Comparison of ENCODE assay signal across 1 cellular context in genomic region chr7:100621554-100621953, GRCh38.
A peak's percentile ranks its signal among the peaks of the same experiment; 100 is the strongest.
TF ChIP-seq lines count a peak whose summit lies in the region.

No MANE protein-coding gene starts in this region.

TF ChIP-seq in HepG2, 621 proteins besides CTCF, POLR2A, EP300 and RAD21 (continues in another document):
- TF ChIP-seq FOXA3 (CRISPR knock-in tag; IDR thresholded peaks at IDR 0.05) = peak; percentile 59
- TF ChIP-seq ZBTB33 (CRISPR knock-in tag; IDR thresholded peaks at IDR 0.05) = 0 out of 2 replicates have a peak, but pooled peaks have one; percentile 6
- no peak for TF ChIP-seq TFDP2 (CRISPR knock-in tag; IDR thresholded peaks at IDR 0.05)
- TF ChIP-seq ZBTB14 (CRISPR knock-in tag; IDR thresholded peaks at IDR 0.05) = no peak
- TF ChIP-seq BCLAF1 (IDR thresholded peaks at IDR 0.05) = no peak
- no peak for TF ChIP-seq ZNF629 (CRISPR knock-in tag; conservative IDR thresholded peaks at IDR 0.05)
- TF ChIP-seq ZNF260 (CRISPR knock-in tag; IDR thresholded peaks at IDR 0.05; ENCODE audit: borderline replicate concordance, low read depth) = no peak
- TF ChIP-seq FOXP1 (IDR thresholded peaks at IDR 0.05) = no peak
- no peak for TF ChIP-seq FOXP1 (CRISPR knock-in tag; IDR thresholded peaks at IDR 0.05)
- TF ChIP-seq IKZF1 (IDR thresholded peaks at IDR 0.05) = no peak
- no peak for TF ChIP-seq THAP9 (CRISPR knock-in tag; IDR thresholded peaks at IDR 0.05; ENCODE audit: borderline replicate concordance)
- no peak for TF ChIP-seq TRIM24 (CRISPR knock-in tag; IDR thresholded peaks at IDR 0.05)
- TF ChIP-seq ZNF570 (CRISPR knock-in tag; IDR thresholded peaks at IDR 0.05; ENCODE audit: borderline replicate concordance) = no peak
- TF ChIP-seq TCF7 (IDR thresholded peaks at IDR 0.05; ENCODE audit: low read depth) = no peak
- peak; percentile 32 for TF ChIP-seq XRCC5 (optimal IDR thresholded peaks at IDR 0.05; ENCODE audit: low read length)
- no peak for TF ChIP-seq THYN1 (CRISPR knock-in tag; IDR thresholded peaks at IDR 0.05; ENCODE audit: borderline replicate concordance, low read depth)
- no peak for TF ChIP-seq ATM (IDR thresholded peaks at IDR 0.05; ENCODE audit: borderline replicate concordance)
- TF ChIP-seq YY1 (IDR thresholded peaks at IDR 0.05; ENCODE audit: insufficient read depth, insufficient replicate concordance, low read depth, low read length) = no peak
- TF ChIP-seq TARDBP (CRISPR knock-in tag; IDR thresholded peaks at IDR 0.05) = peak; percentile 47; the same call in 1 of the 2 replicates
- 0 out of 2 replicates have a peak, but pooled peaks have one; percentile 36 for TF ChIP-seq AKAP8 (CRISPR knock-in tag; IDR thresholded peaks at IDR 0.05)
- TF ChIP-seq MXD4 (CRISPR knock-in tag; IDR thresholded peaks at IDR 0.05) = no peak
- no peak for TF ChIP-seq HOXD1 (CRISPR knock-in tag; IDR thresholded peaks at IDR 0.05)
- TF ChIP-seq NFIC (IDR thresholded peaks at IDR 0.05; ENCODE audit: low read length) = no peak
- TF ChIP-seq HHEX (CRISPR knock-in tag; IDR thresholded peaks at IDR 0.05) = no peak
- TF ChIP-seq FOSL2 (CRISPR knock-in tag; IDR thresholded peaks at IDR 0.05) = peak; percentile 35; the same call in 1 of the 2 replicates
- TF ChIP-seq KLF16 (CRISPR knock-in tag; IDR thresholded peaks at IDR 0.05) = no peak
- TF ChIP-seq ARID5B (CRISPR knock-in tag; IDR thresholded peaks at IDR 0.05) = peak; percentile 11; the same call in 1 of the 2 replicates
- TF ChIP-seq TRIM22 (IDR thresholded peaks at IDR 0.05) = no peak
- TF ChIP-seq CHD2 (IDR thresholded peaks at IDR 0.05; ENCODE audit: low read depth, low read length) = no peak
- TF ChIP-seq ZNF451 (CRISPR knock-in tag; IDR thresholded peaks at IDR 0.05) = no peak
- no peak for TF ChIP-seq NFE2L1 (CRISPR knock-in tag; IDR thresholded peaks at IDR 0.05; ENCODE audit: borderline replicate concordance)
- no peak for TF ChIP-seq SRF (IDR thresholded peaks at IDR 0.05; ENCODE audit: low read depth, low read length)
- TF ChIP-seq HOMEZ (CRISPR knock-in tag; IDR thresholded peaks at IDR 0.05; ENCODE audit: low read depth) = no peak
- 0 out of 2 replicates have a peak, but pooled peaks have one; percentile 39 for TF ChIP-seq REPIN1 (CRISPR knock-in tag; IDR thresholded peaks at IDR 0.05; ENCODE audit: borderline replicate concordance, low read depth)
- no peak for TF ChIP-seq REST (IDR thresholded peaks at IDR 0.05; ENCODE audit: borderline replicate concordance in 1 of 2, low read depth in 1 of 2, low read length in 2 of 2)
- TF ChIP-seq BORCS8-MEF2B (CRISPR knock-in tag; IDR thresholded peaks at IDR 0.05) = 0 out of 2 replicates have a peak, but pooled peaks have one; percentile 25
